ENCODE assay signal across 1 cellular context in genomic region chr3:188295876-188296275, GRCh38.
TF ChIP-seq lines count a peak whose summit lies in the region.

No MANE protein-coding gene starts in this region.

TF ChIP-seq in GM23338, 12 proteins besides CTCF, POLR2A, EP300 and RAD21:
- no peak for TF ChIP-seq POLR2AphosphoS5 (IDR thresholded peaks at IDR 0.05; ENCODE audit: low read depth)
- no peak for TF ChIP-seq STAT1 (IDR thresholded peaks at IDR 0.05; ENCODE audit: unreplicated experiment)
- TF ChIP-seq ZNF331 (CRISPR knock-in tag; IDR thresholded peaks at IDR 0.05; ENCODE audit: low read depth): no peak
- TF ChIP-seq JUNB (IDR thresholded peaks at IDR 0.05; ENCODE audit: unreplicated experiment): no peak
- no peak for TF ChIP-seq EZH2phosphoT487 (IDR thresholded peaks at IDR 0.05; ENCODE audit: unreplicated experiment)
- no peak for TF ChIP-seq EZH2 (IDR thresholded peaks at IDR 0.05; ENCODE audit: low read depth, unreplicated experiment)
- TF ChIP-seq NANOG (IDR thresholded peaks at IDR 0.05; ENCODE audit: borderline replicate concordance): no peak
- no peak for TF ChIP-seq ETS1 (IDR thresholded peaks at IDR 0.05)
- no peak for TF ChIP-seq REST (IDR thresholded peaks at IDR 0.05; ENCODE audit: unreplicated experiment)
